Comparison of ENCODE assay signal across 11 cellular contexts in the genomic region with DNA sequence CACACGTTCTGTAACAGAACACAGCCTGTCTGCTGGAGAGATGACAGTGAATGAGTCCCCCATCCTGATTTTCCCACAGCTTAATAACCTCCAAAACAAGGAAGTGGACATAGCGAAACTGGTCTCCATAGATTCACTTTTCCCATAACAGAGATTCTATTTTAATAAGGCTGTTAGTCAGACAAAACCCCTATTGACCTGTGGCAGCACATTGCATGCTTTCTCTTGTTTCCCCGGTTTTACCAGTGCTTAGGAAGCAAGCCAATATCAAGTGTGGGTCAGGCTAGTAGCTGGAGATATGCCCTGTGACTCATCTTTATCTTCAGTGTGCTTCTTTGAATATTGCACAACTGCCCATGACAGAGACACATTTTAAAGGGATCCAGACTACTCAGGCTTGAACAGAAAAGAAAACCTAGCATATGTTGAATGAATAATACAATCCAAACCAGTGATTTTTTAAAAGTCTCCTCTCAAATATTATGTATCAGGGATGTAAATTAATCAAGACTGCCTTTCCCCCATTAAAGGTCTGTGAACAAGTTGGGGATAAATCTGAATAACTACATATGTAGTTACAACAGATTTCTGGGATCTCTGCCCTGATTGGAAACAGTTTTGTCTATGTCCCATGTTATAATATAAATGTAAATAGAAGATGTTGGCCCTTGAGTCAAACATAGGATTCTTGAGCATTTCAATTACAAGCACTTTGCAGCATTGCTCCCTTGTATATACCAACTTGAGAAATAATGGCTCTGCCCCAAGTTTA. TPM values are rescaled to one million over a fixed set of nuclear protein-coding genes. Genes with fewer than 3 reads are reported as not detected.
A peak's percentile ranks its signal among the peaks of the same experiment; 100 is the strongest.
DNase-seq lines count a peak whose midpoint lies in the region; ATAC-seq and TF ChIP-seq lines count a peak whose summit lies in the region.
"Had no signal": no experiment of that assay in that cellular context is flagged by ENCODE, and none has a peak within 500 bp of the region (broad histone marks: within the 10 kb centered on the region; RNA-seq: fewer than 3 reads in every experiment).

No MANE protein-coding gene starts in this region.

- peaks cover 20% of the 10 kb centered on the region for H3K4me1 Mint-ChIP-seq in neural crest cell
- H3K4me1 Mint-ChIP-seq: H9 had no signal

- H3K27ac Mint-ChIP-seq in neural crest cell (ENCODE audit: unreplicated experiment) = peak overlapping the region; percentile 3
- H3K27ac Mint-ChIP-seq: CD4-positive, alpha-beta T cell; H9 had no signal

- H3K27me3 Mint-ChIP-seq in neural crest cell (ENCODE audit: low read depth) = no peaks in the 10 kb centered on the region
- H3K27me3 Mint-ChIP-seq: CD4-positive, alpha-beta T cell had no signal

- TF ChIP-seq CTCF in epithelial cell of esophagus (IDR thresholded peaks at IDR 0.05; ENCODE audit: insufficient read depth, low read depth, low read length, missing control alignments) (no peak), neural crest cell (conservative IDR thresholded peaks at IDR 0.05) (no peak)

- H3K36me3 Mint-ChIP-seq in neural crest cell (ENCODE audit: low read depth) = no peaks in the 10 kb centered on the region

- ATAC-seq in HG03039 (IDR thresholded peaks at IDR 0.05; ENCODE audit: unreplicated experiment) = no peak

- no peak overlapping the region for H3K4me3 ChIP-seq in epithelial cell of esophagus (ENCODE audit: low read length)

- H3K4me3 Mint-ChIP-seq in neural crest cell = no peak overlapping the region
- H3K4me3 Mint-ChIP-seq: CD4-positive, alpha-beta T cell; H9 had no signal

- peaks cover 7% of the 10 kb centered on the region for H3K9me3 Mint-ChIP-seq in neural crest cell
- H3K9me3 Mint-ChIP-seq: CD4-positive, alpha-beta T cell had no signal

- peak; percentile 10 for DNase-seq in Ammon's horn (ENCODE audit: low spot score)
- DNase-seq in NOMO-1 treated with dmso at 0.1 percent for 144 hours (lab: John Stamatoyannopoulos, UW; ENCODE audit: unreplicated experiment) = peak; percentile 57
- peak; percentile 99 for DNase-seq in epithelial cell of esophagus (ENCODE audit: low read depth)
- DNase-seq in neural crest cell (ENCODE audit: low read depth, low spot score) = no peak
- no peak for DNase-seq in DMS79 treated with DMSO at 0.1 percent for 48 hours (lab: John Stamatoyannopoulos, UW)
- no peak for DNase-seq in occipital lobe (lab: John Stamatoyannopoulos, UW)
- no peak for DNase-seq in activated CD4-positive, CD25-positive, alpha-beta regulatory T cell (lab: John Stamatoyannopoulos, UW)
- DNase-seq: CD4-positive, alpha-beta T cell; H9; NCI-H82 had no signal

RNA-seq across cellular contexts. Expression of gene CLDN8, which starts 11.9 kb away (rescaled TPM):
- total RNA-seq in neural crest cell (not detected in 2 replicates), occipital lobe (not detected)
- total RNA-seq: CD4-positive, alpha-beta T cell; H9 had no signal

RNA-seq across cellular contexts. Expression of gene KRTAP24-1, which starts 54.9 kb away (rescaled TPM):
- total RNA-seq in neural crest cell = not detected in 2 replicates
- total RNA-seq in occipital lobe = not detected
- total RNA-seq: CD4-positive, alpha-beta T cell; H9 had no signal

Comparison
In these comparisons a context has a peak if more than half of its experiments do, and no peak if none do; other contexts are left out.
1. DNase-seq: peak in Ammon's horn (single experiment), NOMO-1 treated with dmso at 0.1 percent for 144 hours (single experiment) and epithelial cell of esophagus (single experiment); none in neural crest cell (single experiment), DMS79 treated with DMSO at 0.1 percent for 48 hours (single experiment), occipital lobe (single experiment) and activated CD4-positive, CD25-positive, alpha-beta regulatory T cell (0 of 4).